1 cellular context compared by ENCODE assay signal in the genomic region with DNA sequence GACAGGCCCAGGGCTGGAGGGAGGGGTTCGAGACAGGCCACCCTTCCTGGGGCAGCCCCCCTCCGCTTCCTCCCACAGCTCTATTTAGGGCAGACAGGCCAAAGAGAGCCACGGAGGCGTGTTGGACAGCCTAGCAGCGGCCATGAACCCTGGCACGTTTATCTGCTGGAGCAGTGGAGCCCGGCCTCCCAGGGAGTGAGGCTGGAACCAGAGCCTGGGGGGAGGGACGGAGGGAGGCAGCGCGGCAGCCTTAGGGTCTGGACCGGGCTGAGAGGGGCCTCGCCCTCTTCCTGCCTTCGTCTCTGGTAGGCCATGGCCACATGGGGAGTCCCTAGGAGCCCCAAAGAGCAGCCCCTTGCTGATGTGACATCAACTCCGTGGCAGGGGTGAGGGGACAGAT.
TF ChIP-seq lines count a peak whose summit lies in the region.

No MANE protein-coding gene starts in this region.

TF ChIP-seq in HepG2, 621 proteins besides CTCF, POLR2A, EP300 and RAD21:
- TF ChIP-seq, protein P1, sequence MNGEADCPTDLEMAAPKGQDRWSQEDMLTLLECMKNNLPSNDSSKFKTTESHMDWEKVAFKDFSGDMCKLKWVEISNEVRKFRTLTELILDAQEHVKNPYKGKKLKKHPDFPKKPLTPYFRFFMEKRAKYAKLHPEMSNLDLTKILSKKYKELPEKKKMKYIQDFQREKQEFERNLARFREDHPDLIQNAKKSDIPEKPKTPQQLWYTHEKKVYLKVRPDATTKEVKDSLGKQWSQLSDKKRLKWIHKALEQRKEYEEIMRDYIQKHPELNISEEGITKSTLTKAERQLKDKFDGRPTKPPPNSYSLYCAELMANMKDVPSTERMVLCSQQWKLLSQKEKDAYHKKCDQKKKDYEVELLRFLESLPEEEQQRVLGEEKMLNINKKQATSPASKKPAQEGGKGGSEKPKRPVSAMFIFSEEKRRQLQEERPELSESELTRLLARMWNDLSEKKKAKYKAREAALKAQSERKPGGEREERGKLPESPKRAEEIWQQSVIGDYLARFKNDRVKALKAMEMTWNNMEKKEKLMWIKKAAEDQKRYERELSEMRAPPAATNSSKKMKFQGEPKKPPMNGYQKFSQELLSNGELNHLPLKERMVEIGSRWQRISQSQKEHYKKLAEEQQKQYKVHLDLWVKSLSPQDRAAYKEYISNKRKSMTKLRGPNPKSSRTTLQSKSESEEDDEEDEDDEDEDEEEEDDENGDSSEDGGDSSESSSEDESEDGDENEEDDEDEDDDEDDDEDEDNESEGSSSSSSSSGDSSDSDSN (CRISPR knock-in tag; IDR thresholded peaks at IDR 0.05): peak; percentile 37; the same call in 1 of the 2 replicates
- TF ChIP-seq RXRB (CRISPR knock-in tag; IDR thresholded peaks at IDR 0.05; ENCODE audit: borderline replicate concordance) (0 out of 2 replicates have a peak, but pooled peaks have one; percentile 20), EZH2 (conservative IDR thresholded peaks at IDR 0.05; ENCODE audit: low read depth, low read length) (peak; percentile 48; the same call in 1 of the 2 replicates), ZNF674 (CRISPR knock-in tag; IDR thresholded peaks at IDR 0.05; ENCODE audit: low read depth) (no peak), ZNF274 (CRISPR knock-in tag; IDR thresholded peaks at IDR 0.05) (no peak), BHLHE40 (IDR thresholded peaks at IDR 0.05; ENCODE audit: low read length) (peak; percentile 57), RAD51 (IDR thresholded peaks at IDR 0.05; ENCODE audit: borderline replicate concordance) (no peak), KLF9 (CRISPR knock-in tag; IDR thresholded peaks at IDR 0.05; ENCODE audit: low read depth) (no peak), RXRA (CRISPR knock-in tag; IDR thresholded peaks at IDR 0.05) (peak; percentile 44; the same call in 1 of the 2 replicates), SALL1 (CRISPR knock-in tag; IDR thresholded peaks at IDR 0.05) (0 out of 2 replicates have a peak, but pooled peaks have one; percentile 13)
- TF ChIP-seq, protein P2, sequence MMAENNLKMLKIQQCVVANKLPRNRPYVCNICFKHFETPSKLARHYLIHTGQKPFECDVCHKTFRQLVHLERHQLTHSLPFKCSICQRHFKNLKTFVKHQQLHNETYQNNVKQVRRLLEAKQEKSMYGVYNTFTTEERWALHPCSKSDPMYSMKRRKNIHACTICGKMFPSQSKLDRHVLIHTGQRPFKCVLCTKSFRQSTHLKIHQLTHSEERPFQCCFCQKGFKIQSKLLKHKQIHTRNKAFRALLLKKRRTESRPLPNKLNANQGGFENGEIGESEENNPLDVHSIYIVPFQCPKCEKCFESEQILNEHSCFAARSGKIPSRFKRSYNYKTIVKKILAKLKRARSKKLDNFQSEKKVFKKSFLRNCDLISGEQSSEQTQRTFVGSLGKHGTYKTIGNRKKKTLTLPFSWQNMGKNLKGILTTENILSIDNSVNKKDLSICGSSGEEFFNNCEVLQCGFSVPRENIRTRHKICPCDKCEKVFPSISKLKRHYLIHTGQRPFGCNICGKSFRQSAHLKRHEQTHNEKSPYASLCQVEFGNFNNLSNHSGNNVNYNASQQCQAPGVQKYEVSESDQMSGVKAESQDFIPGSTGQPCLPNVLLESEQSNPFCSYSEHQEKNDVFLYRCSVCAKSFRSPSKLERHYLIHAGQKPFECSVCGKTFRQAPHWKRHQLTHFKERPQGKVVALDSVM (CRISPR knock-in tag; IDR thresholded peaks at IDR 0.05): peak; percentile 85
- TF ChIP-seq, protein P3, sequence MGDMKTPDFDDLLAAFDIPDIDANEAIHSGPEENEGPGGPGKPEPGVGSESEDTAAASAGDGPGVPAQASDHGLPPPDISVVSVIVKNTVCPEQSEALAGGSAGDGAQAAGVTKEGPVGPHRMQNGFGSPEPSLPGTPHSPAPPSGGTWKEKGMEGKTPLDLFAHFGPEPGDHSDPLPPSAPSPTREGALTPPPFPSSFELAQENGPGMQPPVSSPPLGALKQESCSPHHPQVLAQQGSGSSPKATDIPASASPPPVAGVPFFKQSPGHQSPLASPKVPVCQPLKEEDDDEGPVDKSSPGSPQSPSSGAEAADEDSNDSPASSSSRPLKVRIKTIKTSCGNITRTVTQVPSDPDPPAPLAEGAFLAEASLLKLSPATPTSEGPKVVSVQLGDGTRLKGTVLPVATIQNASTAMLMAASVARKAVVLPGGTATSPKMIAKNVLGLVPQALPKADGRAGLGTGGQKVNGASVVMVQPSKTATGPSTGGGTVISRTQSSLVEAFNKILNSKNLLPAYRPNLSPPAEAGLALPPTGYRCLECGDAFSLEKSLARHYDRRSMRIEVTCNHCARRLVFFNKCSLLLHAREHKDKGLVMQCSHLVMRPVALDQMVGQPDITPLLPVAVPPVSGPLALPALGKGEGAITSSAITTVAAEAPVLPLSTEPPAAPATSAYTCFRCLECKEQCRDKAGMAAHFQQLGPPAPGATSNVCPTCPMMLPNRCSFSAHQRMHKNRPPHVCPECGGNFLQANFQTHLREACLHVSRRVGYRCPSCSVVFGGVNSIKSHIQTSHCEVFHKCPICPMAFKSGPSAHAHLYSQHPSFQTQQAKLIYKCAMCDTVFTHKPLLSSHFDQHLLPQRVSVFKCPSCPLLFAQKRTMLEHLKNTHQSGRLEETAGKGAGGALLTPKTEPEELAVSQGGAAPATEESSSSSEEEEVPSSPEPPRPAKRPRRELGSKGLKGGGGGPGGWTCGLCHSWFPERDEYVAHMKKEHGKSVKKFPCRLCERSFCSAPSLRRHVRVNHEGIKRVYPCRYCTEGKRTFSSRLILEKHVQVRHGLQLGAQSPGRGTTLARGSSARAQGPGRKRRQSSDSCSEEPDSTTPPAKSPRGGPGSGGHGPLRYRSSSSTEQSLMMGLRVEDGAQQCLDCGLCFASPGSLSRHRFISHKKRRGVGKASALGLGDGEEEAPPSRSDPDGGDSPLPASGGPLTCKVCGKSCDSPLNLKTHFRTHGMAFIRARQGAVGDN (CRISPR knock-in tag; IDR thresholded peaks at IDR 0.05): peak; percentile 53
